11 cellular contexts compared by ENCODE assay signal in the genomic region with DNA sequence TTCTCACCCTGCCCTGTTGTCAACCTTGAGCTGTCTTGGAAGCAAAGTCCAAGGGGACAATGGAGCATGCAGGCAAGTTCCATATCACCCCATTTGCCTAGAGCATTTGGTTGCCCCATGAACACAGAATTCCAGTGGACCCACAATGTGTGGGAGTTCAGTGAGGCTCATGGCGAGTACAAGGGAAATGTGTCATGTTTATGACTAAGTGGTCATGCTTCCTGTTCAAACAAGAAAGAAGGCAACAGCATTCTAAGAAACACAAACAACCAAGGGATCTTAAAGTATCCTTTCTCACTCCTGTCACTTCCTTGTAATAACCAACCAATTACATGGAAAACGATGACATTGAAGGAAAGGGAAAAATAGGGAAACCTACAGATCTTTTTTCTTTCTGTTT.
A peak's percentile ranks its signal among the peaks of the same experiment; 100 is the strongest.
DNase-seq lines count a peak whose midpoint lies in the region; ATAC-seq, FAIRE-seq and TF ChIP-seq lines count a peak whose summit lies in the region.
"Had no signal": no experiment of that assay in that cellular context is flagged by ENCODE, and none has a peak within 500 bp of the region (broad histone marks: within the 10 kb centered on the region; RNA-seq: fewer than 3 reads in every experiment).

No MANE protein-coding gene starts in this region.

- H3K4me3 Mint-ChIP-seq in activated naive CD8-positive, alpha-beta T cell treated with anti-CD3 and anti-CD28 coated beads, Interleukin-2, amount 50 U/mL, for 24 hours, result no peak overlapping the region
- H3K4me3 Mint-ChIP-seq: activated naive CD4-positive, alpha-beta T cell treated with anti-CD3 and anti-CD28 coated beads, Interleukin-2, amount 10 ng/mL, durations not matched to agents 7 days and 5 days had no signal

- H3K9me3 ChIP-seq in BLaER1 treated with 17β-estradiol and CSF1 and Interleukin-3, amounts not matched to agents 10 nM and 100 nM (replicated peaks in 1 of 11), result peaks cover 0 to 6% (median 0%) of the 10 kb centered on the region in 11 experiments; a peak in 2 of 22 replicates
- H3K9me3 ChIP-seq in MG63 (no peaks in the 10 kb centered on the region), mesodermal cell (ENCODE audit: control insufficient read depth, low read length) (no peaks in the 10 kb centered on the region)
- H3K9me3 ChIP-seq: HAP-1 had no signal

- peak; percentile 63 for DNase-seq in MG63
- DNase-seq in bronchial epithelial cell (ENCODE audit: low read depth), result peak; percentile 99
- DNase-seq in activated naive CD8-positive, alpha-beta T cell treated with anti-CD3 and anti-CD28 coated beads, Interleukin-2, amount 50 U/mL, for 24 hours, result no peak
- DNase-seq in T-helper 9 cell, result no peak
- DNase-seq: activated naive CD4-positive, alpha-beta T cell treated with anti-CD3 and anti-CD28 coated beads, Interleukin-2, amount 10 ng/mL, durations not matched to agents 7 days and 5 days; NCI-H748 treated with DMSO at 0.1 percent for 48 hours had no signal

- peaks cover 7% of the 10 kb centered on the region for H3K9me3 Mint-ChIP-seq in activated naive CD8-positive, alpha-beta T cell treated with anti-CD3 and anti-CD28 coated beads, Interleukin-2, amount 50 U/mL, for 24 hours

- no peaks in the 10 kb centered on the region for H4K20me1 ChIP-seq in BLaER1 treated with 17β-estradiol and CSF1 and Interleukin-3, amounts not matched to agents 10 nM and 100 nM

- no peak overlapping the region for H3K27ac Mint-ChIP-seq in activated naive CD8-positive, alpha-beta T cell treated with anti-CD3 and anti-CD28 coated beads, Interleukin-2, amount 50 U/mL, for 24 hours
- H3K27ac Mint-ChIP-seq: activated naive CD4-positive, alpha-beta T cell treated with anti-CD3 and anti-CD28 coated beads, Interleukin-2, amount 10 ng/mL, durations not matched to agents 7 days and 5 days had no signal

- ATAC-seq in activated naive CD8-positive, alpha-beta T cell treated with anti-CD3 and anti-CD28 coated beads, Interleukin-2, amount 50 U/mL, for 24 hours, result no peak
- ATAC-seq in GM18511 (IDR thresholded peaks at IDR 0.05; ENCODE audit: unreplicated experiment) (no peak), GM21390 (IDR thresholded peaks at IDR 0.05; ENCODE audit: unreplicated experiment) (no peak)

- peak overlapping the region in 6 of 11 experiments; percentile 27 to 85 (median 74); a peak in 10 of 22 replicates for H3K27ac ChIP-seq in BLaER1 treated with 17β-estradiol and CSF1 and Interleukin-3, amounts not matched to agents 10 nM and 100 nM
- peak overlapping the region; percentile 71 for H3K27ac ChIP-seq in mesodermal cell (ENCODE audit: low read depth, low read length, severe bottlenecking)

- H3K4me1 ChIP-seq in BLaER1 treated with 17β-estradiol and CSF1 and Interleukin-3, amounts not matched to agents 10 nM and 100 nM, result peaks cover 0 to 52% (median 16%) of the 10 kb centered on the region in 10 experiments; a peak in 12 of 20 replicates
- H3K4me1 ChIP-seq in mesodermal cell (ENCODE audit: control insufficient read depth, insufficient read depth, low read length, poor library complexity, severe bottlenecking), result peaks cover 17% of the 10 kb centered on the region
- H3K4me1 ChIP-seq: HAP-1 had no signal

- peak overlapping the region in 2 of 11 experiments; percentile 44 to 53; a peak in 3 of 22 replicates for H3K9ac ChIP-seq in BLaER1 treated with 17β-estradiol and CSF1 and Interleukin-3, amounts not matched to agents 10 nM and 100 nM

- FAIRE-seq in bronchial epithelial cell (lab: Jason Lieb, UNC), result peak; percentile 99

- no CpG with 5 or more reads among the region's 2 CpGs for WGBS in mesodermal cell (ENCODE audit: insufficient coverage in 2 of 2), 2 experiments

- no peaks in the 10 kb centered on the region for H3K27me3 Mint-ChIP-seq in activated naive CD8-positive, alpha-beta T cell treated with anti-CD3 and anti-CD28 coated beads, Interleukin-2, amount 50 U/mL, for 24 hours
- H3K27me3 Mint-ChIP-seq: activated naive CD4-positive, alpha-beta T cell treated with anti-CD3 and anti-CD28 coated beads, Interleukin-2, amount 10 ng/mL, durations not matched to agents 7 days and 5 days had no signal

- no peaks in the 10 kb centered on the region for H3K36me3 Mint-ChIP-seq in activated naive CD8-positive, alpha-beta T cell treated with anti-CD3 and anti-CD28 coated beads, Interleukin-2, amount 50 U/mL, for 24 hours (ENCODE audit: low read depth)
- H3K36me3 Mint-ChIP-seq: activated naive CD4-positive, alpha-beta T cell treated with anti-CD3 and anti-CD28 coated beads, Interleukin-2, amount 10 ng/mL, durations not matched to agents 7 days and 5 days had no signal

- H3K4me2 ChIP-seq in BLaER1 treated with 17β-estradiol and CSF1 and Interleukin-3, amounts not matched to agents 10 nM and 100 nM, result peak overlapping the region in 7 of 11 experiments; percentile 33 to 74 (median 58); a peak in 14 of 22 replicates

- no peak for TF ChIP-seq CTCF in bronchial epithelial cell (IDR thresholded peaks at IDR 0.05; ENCODE audit: insufficient read depth, low read length, severe bottlenecking)

- H3K36me3 ChIP-seq in BLaER1 treated with 17β-estradiol and CSF1 and Interleukin-3, amounts not matched to agents 10 nM and 100 nM, result no peaks in the 10 kb centered on the region
- H3K36me3 ChIP-seq in MG63 (no peaks in the 10 kb centered on the region), bronchial epithelial cell (ENCODE audit: control insufficient read depth, insufficient read depth, low read length) (no peaks in the 10 kb centered on the region), mesodermal cell (ENCODE audit: control insufficient read depth, insufficient read depth, low read length) (no peaks in the 10 kb centered on the region)
- H3K36me3 ChIP-seq: HAP-1 had no signal

- no peaks in the 10 kb centered on the region for H3K27me3 ChIP-seq in BLaER1 treated with 17β-estradiol and CSF1 and Interleukin-3, amounts not matched to agents 10 nM and 100 nM
- H3K27me3 ChIP-seq in MG63 (no peaks in the 10 kb centered on the region), bronchial epithelial cell (ENCODE audit: control insufficient read depth, insufficient read depth, low read length) (no peaks in the 10 kb centered on the region)

- no peak overlapping the region for H3K4me3 ChIP-seq in BLaER1 treated with 17β-estradiol and CSF1 and Interleukin-3, amounts not matched to agents 10 nM and 100 nM
- no peak overlapping the region for H3K4me3 ChIP-seq in MG63
- H3K4me3 ChIP-seq in bronchial epithelial cell (ENCODE audit: low read depth, low read length), result no peak overlapping the region
- H3K4me3 ChIP-seq in mesodermal cell (ENCODE audit: extremely low read depth, insufficient read depth, low read length, poor library complexity, severe bottlenecking), result no peak overlapping the region
- H3K4me3 ChIP-seq: HAP-1 had no signal

- no peaks in the 10 kb centered on the region for H3K4me1 Mint-ChIP-seq in activated naive CD8-positive, alpha-beta T cell treated with anti-CD3 and anti-CD28 coated beads, Interleukin-2, amount 50 U/mL, for 24 hours
- H3K4me1 Mint-ChIP-seq: activated naive CD4-positive, alpha-beta T cell treated with anti-CD3 and anti-CD28 coated beads, Interleukin-2, amount 10 ng/mL, durations not matched to agents 7 days and 5 days had no signal

Comparison
In these comparisons a context has a peak if more than half of its experiments do, and no peak if none do; other contexts are left out.
1. DNase-seq: peak in MG63 (single experiment) and bronchial epithelial cell (single experiment); none in activated naive CD8-positive, alpha-beta T cell treated with anti-CD3 and anti-CD28 coated beads, Interleukin-2, amount 50 U/mL, for 24 hours (single experiment) and T-helper 9 cell (single experiment).